18 cellular contexts compared by ENCODE assay signal in the genomic region with DNA sequence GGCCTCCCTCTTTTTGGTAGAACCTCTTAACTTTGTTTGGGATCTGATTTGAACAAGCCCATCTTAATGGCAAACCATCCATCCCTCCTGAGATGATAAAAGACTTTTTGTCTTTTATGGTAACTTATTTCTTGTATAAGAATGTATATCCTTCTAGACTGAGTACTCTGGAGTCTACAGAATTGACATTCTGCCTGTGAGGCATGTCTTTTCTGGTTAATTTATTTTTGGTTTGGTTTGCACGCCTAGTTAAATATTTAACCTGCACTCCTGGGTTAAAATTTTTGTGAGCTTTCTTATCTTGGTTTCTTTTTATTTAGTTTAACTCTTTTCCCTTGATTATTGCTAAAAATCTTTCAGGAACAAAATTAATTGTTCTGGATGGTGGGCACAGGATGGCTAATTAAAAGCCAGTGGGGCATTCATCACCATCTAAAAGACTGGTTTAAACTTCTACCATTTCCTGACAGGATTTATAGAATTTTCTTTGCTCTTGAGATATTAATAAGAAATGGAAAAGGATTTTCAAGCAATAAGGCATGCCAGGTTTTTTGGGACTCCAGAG.
"Had no signal": no experiment of that assay in that cellular context is flagged by ENCODE, and none has a peak within 500 bp of the region (broad histone marks: within the 10 kb centered on the region; RNA-seq: fewer than 3 reads in every experiment).

No MANE protein-coding gene starts in this region.

- H3K4me3 ChIP-seq: breast epithelium, stomach, thoracic aorta had no signal

- ATAC-seq: activated CD4-positive, CD25-positive, alpha-beta regulatory T cell treated with anti-CD3 and anti-CD28 coated beads, Interleukin-2, amount 50 U/mL, for 24 hours; effector memory CD8-positive, alpha-beta T cell had no signal

- H3K4me1 ChIP-seq: breast epithelium, parathyroid adenoma had no signal

- H3K27ac ChIP-seq: breast epithelium, epithelial cell of prostate, parathyroid adenoma, stomach, thoracic aorta had no signal

- H3K36me3 ChIP-seq: breast epithelium, stomach, thoracic aorta had no signal

- DNase-seq: activated CD4-positive, alpha-beta T cell treated with anti-CD3 and anti-CD28 coated beads, Interleukin-2, amount 50 U/mL, for 1 hour; activated CD8-positive, alpha-beta memory T cell treated with anti-CD3 and anti-CD28 coated beads for 24 hours; activated naive CD4-positive, alpha-beta T cell treated with Interleukin-2 at 50 U/mL for 16 hours; aorta; cerebellar nuclear complex; effector memory CD8-positive, alpha-beta T cell; foreskin melanocyte; head of caudate nucleus; naive B cell; stimulated activated CD4-positive, alpha-beta T cell treated with anti-CD3 and anti-CD28 coated beads, Interleukin-12 subunit alpha, Interleukin-12 subunit beta, amount 100 ng/mL, for 4 hours; stimulated activated CD4-positive, alpha-beta T cell treated with anti-CD3 and anti-CD28 coated beads, Interleukin-2, amount 100 ng/mL, for 24 hours; stomach; T1000 had no signal

- H3K27me3 ChIP-seq: breast epithelium, stomach had no signal

- H3K9me3 ChIP-seq: breast epithelium, stomach, thoracic aorta had no signal
